In the genomic region with DNA sequence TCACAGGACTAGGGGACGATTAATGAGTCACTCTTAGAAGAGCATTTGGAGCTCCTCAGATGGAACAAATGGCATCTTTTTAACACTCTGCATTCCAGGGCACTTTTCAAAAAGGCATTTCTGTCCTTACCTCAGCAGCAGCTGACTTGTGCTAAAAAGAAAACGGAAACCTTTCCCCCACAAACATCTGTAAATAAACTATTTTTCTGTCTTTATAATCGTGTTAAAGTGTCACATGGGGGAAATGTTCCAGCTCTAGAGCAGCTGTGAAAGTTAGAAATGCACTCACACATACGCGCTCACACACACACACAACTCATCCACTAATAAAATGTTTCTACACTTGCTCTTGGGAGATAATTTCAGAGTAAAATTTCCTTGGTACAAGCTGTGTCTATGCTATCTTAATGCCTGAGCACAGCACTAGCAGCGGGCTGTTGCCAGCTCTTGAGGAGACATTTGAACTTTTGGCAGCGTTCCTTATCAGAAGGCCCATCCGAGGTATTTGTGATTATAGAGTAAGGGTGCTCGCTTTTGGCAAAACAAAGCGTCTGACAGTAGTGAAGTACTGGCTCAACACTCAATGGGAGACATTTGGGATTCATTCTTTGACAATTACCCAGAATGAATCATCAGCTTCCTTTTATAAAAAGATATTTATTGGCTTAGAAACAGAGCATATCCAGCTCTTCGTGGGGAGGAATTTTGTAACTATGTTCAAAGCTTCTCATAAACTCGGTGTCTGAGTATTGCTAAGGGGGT, we compare ENCODE assay signal across 10 cellular contexts.
A peak's percentile ranks its signal among the peaks of the same experiment; 100 is the strongest.
DNase-seq lines count a peak whose midpoint lies in the region; ATAC-seq and TF ChIP-seq lines count a peak whose summit lies in the region.
"Had no signal": no experiment of that assay in that cellular context is flagged by ENCODE, and none has a peak within 500 bp of the region (broad histone marks: within the 10 kb centered on the region; RNA-seq: fewer than 3 reads in every experiment).

No MANE protein-coding gene starts in this region.

- H3K27ac Mint-ChIP-seq in effector memory CD8-positive, alpha-beta T cell: peak overlapping the region in 1 of 2 donors; percentile 15
- H3K27ac Mint-ChIP-seq in activated T-helper 1 cell treated with anti-CD3 and anti-CD28 coated beads, Interleukin-12 subunit alpha, Interleukin-12 subunit beta, Interleukin-2, Interleukin-4 antibody, amounts not matched to agents 30 ng/mL and 10 ng/mL and 1 ng/mL, durations not matched to agents 14 hours and 24 hours and 36 hours: no peak overlapping the region
- no peak overlapping the region for H3K27ac Mint-ChIP-seq in activated T-helper 2 cell treated with anti-CD3 and anti-CD28 coated beads, Interferon-gamma antibody, Interleukin-2, Interleukin-4, amounts not matched to agents 10 μg/mL and 5 μg/mL and 100 μg/mL, durations not matched to agents 14 hours and 24 hours and 36 hours
- H3K27ac Mint-ChIP-seq: T-helper 1 cell treated with Interleukin-12 subunit alpha and Interleukin-12 subunit beta and Interleukin-4 antibody, amounts not matched to agents 30 μg/mL and 1 μg/mL, for 36 hours had no signal

- H3K27ac ChIP-seq in body of pancreas: no peak overlapping the region
- peak overlapping the region; percentile 62 for H3K27ac ChIP-seq in stomach smooth muscle (ENCODE audit: low read length)

- peaks cover 3 to 10% of the 10 kb centered on the region in 2 donors for H3K4me1 Mint-ChIP-seq in effector memory CD8-positive, alpha-beta T cell (ENCODE audit: low read depth in 2 of 2)
- H3K4me1 Mint-ChIP-seq in activated T-helper 1 cell treated with anti-CD3 and anti-CD28 coated beads, Interleukin-12 subunit alpha, Interleukin-12 subunit beta, Interleukin-2, Interleukin-4 antibody, amounts not matched to agents 30 ng/mL and 10 ng/mL and 1 ng/mL, durations not matched to agents 14 hours and 24 hours and 36 hours (ENCODE audit: low read depth): peaks cover 12% of the 10 kb centered on the region
- H3K4me1 Mint-ChIP-seq in activated T-helper 2 cell treated with anti-CD3 and anti-CD28 coated beads, Interferon-gamma antibody, Interleukin-2, Interleukin-4, amounts not matched to agents 10 μg/mL and 5 μg/mL and 100 μg/mL, durations not matched to agents 14 hours and 24 hours and 36 hours (ENCODE audit: low read depth): peaks cover 2% of the 10 kb centered on the region

- 53 to 56% methylated on average over 12 of the region's 12 CpGs for WGBS in body of pancreas, 2 donors

- no peak for TF ChIP-seq POLR2A in body of pancreas (IDR thresholded peaks at IDR 0.05)

- DNase-seq in HFF-Myc (ENCODE audit: extremely low read depth, low read depth) (peak; percentile 57), body of pancreas (no peak), kidney tubule cell (ENCODE audit: low spot score) (peak; percentile 15)
- no peak for DNase-seq in effector memory CD8-positive, alpha-beta T cell
- DNase-seq in activated T-helper 1 cell treated with anti-CD3 and anti-CD28 coated beads, Interleukin-12 subunit alpha, Interleukin-12 subunit beta, Interleukin-2, Interleukin-4 antibody, amounts not matched to agents 30 ng/mL and 10 ng/mL and 1 ng/mL, durations not matched to agents 14 hours and 24 hours and 36 hours (ENCODE audit: low spot score): no peak
- no peak for DNase-seq in activated T-helper 2 cell treated with anti-CD3 and anti-CD28 coated beads, Interferon-gamma antibody, Interleukin-2, Interleukin-4, amounts not matched to agents 10 μg/mL and 5 μg/mL and 100 μg/mL, durations not matched to agents 14 hours and 24 hours and 36 hours (ENCODE audit: low spot score)
- DNase-seq: NCI-H146 had no signal

- peaks cover 12% of the 10 kb centered on the region for H3K36me3 Mint-ChIP-seq in effector memory CD8-positive, alpha-beta T cell (ENCODE audit: insufficient read depth)
- H3K36me3 Mint-ChIP-seq in activated T-helper 1 cell treated with anti-CD3 and anti-CD28 coated beads, Interleukin-12 subunit alpha, Interleukin-12 subunit beta, Interleukin-2, Interleukin-4 antibody, amounts not matched to agents 30 ng/mL and 10 ng/mL and 1 ng/mL, durations not matched to agents 14 hours and 24 hours and 36 hours (ENCODE audit: low read depth): peaks cover 41% of the 10 kb centered on the region
- peaks cover 44% of the 10 kb centered on the region for H3K36me3 Mint-ChIP-seq in activated T-helper 2 cell treated with anti-CD3 and anti-CD28 coated beads, Interferon-gamma antibody, Interleukin-2, Interleukin-4, amounts not matched to agents 10 μg/mL and 5 μg/mL and 100 μg/mL, durations not matched to agents 14 hours and 24 hours and 36 hours (ENCODE audit: low read depth)

- no peak overlapping the region for H3K4me3 Mint-ChIP-seq in effector memory CD8-positive, alpha-beta T cell
- no peak overlapping the region for H3K4me3 Mint-ChIP-seq in activated T-helper 1 cell treated with anti-CD3 and anti-CD28 coated beads, Interleukin-12 subunit alpha, Interleukin-12 subunit beta, Interleukin-2, Interleukin-4 antibody, amounts not matched to agents 30 ng/mL and 10 ng/mL and 1 ng/mL, durations not matched to agents 14 hours and 24 hours and 36 hours
- H3K4me3 Mint-ChIP-seq in activated T-helper 2 cell treated with anti-CD3 and anti-CD28 coated beads, Interferon-gamma antibody, Interleukin-2, Interleukin-4, amounts not matched to agents 10 μg/mL and 5 μg/mL and 100 μg/mL, durations not matched to agents 14 hours and 24 hours and 36 hours (ENCODE audit: low read depth): no peak overlapping the region
- H3K4me3 Mint-ChIP-seq: T-helper 1 cell treated with Interleukin-12 subunit alpha and Interleukin-12 subunit beta and Interleukin-4 antibody, amounts not matched to agents 30 μg/mL and 1 μg/mL, for 36 hours had no signal

- H3K9me3 ChIP-seq in body of pancreas: no peaks in the 10 kb centered on the region
- H3K9me3 ChIP-seq in stomach smooth muscle (ENCODE audit: control insufficient read depth in 2 of 2, low read length in 2 of 2): no peaks in the 10 kb centered on the region

- intact Hi-C loops in body of pancreas (cut with DNase I): no loop called here
- intact Hi-C loops in activated T-helper 1 cell treated with anti-CD3 and anti-CD28 coated beads, Interleukin-12 subunit alpha, Interleukin-12 subunit beta, Interleukin-2, Interleukin-4 antibody, amounts not matched to agents 30 ng/mL and 10 ng/mL and 1 ng/mL, durations not matched to agents 14 hours and 24 hours and 36 hours (cut with micrococcal nuclease): no loop called here
- intact Hi-C loops in activated T-helper 2 cell treated with anti-CD3 and anti-CD28 coated beads, Interferon-gamma antibody, Interleukin-2, Interleukin-4, amounts not matched to agents 10 μg/mL and 5 μg/mL and 100 μg/mL, durations not matched to agents 14 hours and 24 hours and 36 hours (cut with micrococcal nuclease): no loop called here

- ATAC-seq in body of pancreas (peak; percentile 35), GM21723 (IDR thresholded peaks at IDR 0.05; ENCODE audit: unreplicated experiment) (no peak)
- ATAC-seq in effector memory CD8-positive, alpha-beta T cell (replicated peaks): no peak

- H3K27me3 ChIP-seq in body of pancreas (no peaks in the 10 kb centered on the region), stomach smooth muscle (ENCODE audit: control insufficient read depth in 1 of 2, insufficient read depth in 2 of 2, low read length in 2 of 2) (no peaks in the 10 kb centered on the region)

- H3K4me1 ChIP-seq in body of pancreas (no peaks in the 10 kb centered on the region), stomach smooth muscle (ENCODE audit: control insufficient read depth, insufficient read depth, low read length) (peaks cover 26% of the 10 kb centered on the region)

- TF ChIP-seq CTCF in HFF-Myc (IDR thresholded peaks at IDR 0.05; ENCODE audit: low read depth, low read length, missing control alignments): no peak
- no peak for TF ChIP-seq CTCF in body of pancreas (IDR thresholded peaks at IDR 0.05)

- no peak overlapping the region for H3K4me3 ChIP-seq in HFF-Myc (replicated peaks; ENCODE audit: low read depth, low read length)
- H3K4me3 ChIP-seq in body of pancreas: no peak overlapping the region
- peak overlapping the region in 1 of 2 donors; percentile 8 for H3K4me3 ChIP-seq in stomach smooth muscle (ENCODE audit: low read length in 2 of 2)

- H3K9ac ChIP-seq in stomach smooth muscle (ENCODE audit: low read length in 2 of 2): no peak overlapping the region

- H3K9me3 Mint-ChIP-seq in effector memory CD8-positive, alpha-beta T cell: no peaks in the 10 kb centered on the region
- no peaks in the 10 kb centered on the region for H3K9me3 Mint-ChIP-seq in activated T-helper 1 cell treated with anti-CD3 and anti-CD28 coated beads, Interleukin-12 subunit alpha, Interleukin-12 subunit beta, Interleukin-2, Interleukin-4 antibody, amounts not matched to agents 30 ng/mL and 10 ng/mL and 1 ng/mL, durations not matched to agents 14 hours and 24 hours and 36 hours
- H3K9me3 Mint-ChIP-seq in activated T-helper 2 cell treated with anti-CD3 and anti-CD28 coated beads, Interferon-gamma antibody, Interleukin-2, Interleukin-4, amounts not matched to agents 10 μg/mL and 5 μg/mL and 100 μg/mL, durations not matched to agents 14 hours and 24 hours and 36 hours: no peaks in the 10 kb centered on the region
- H3K9me3 Mint-ChIP-seq: T-helper 1 cell treated with Interleukin-12 subunit alpha and Interleukin-12 subunit beta and Interleukin-4 antibody, amounts not matched to agents 30 μg/mL and 1 μg/mL, for 36 hours had no signal

- no peaks in the 10 kb centered on the region for H3K27me3 Mint-ChIP-seq in effector memory CD8-positive, alpha-beta T cell
- no peaks in the 10 kb centered on the region for H3K27me3 Mint-ChIP-seq in activated T-helper 1 cell treated with anti-CD3 and anti-CD28 coated beads, Interleukin-12 subunit alpha, Interleukin-12 subunit beta, Interleukin-2, Interleukin-4 antibody, amounts not matched to agents 30 ng/mL and 10 ng/mL and 1 ng/mL, durations not matched to agents 14 hours and 24 hours and 36 hours (ENCODE audit: insufficient read depth)
- H3K27me3 Mint-ChIP-seq in activated T-helper 2 cell treated with anti-CD3 and anti-CD28 coated beads, Interferon-gamma antibody, Interleukin-2, Interleukin-4, amounts not matched to agents 10 μg/mL and 5 μg/mL and 100 μg/mL, durations not matched to agents 14 hours and 24 hours and 36 hours (ENCODE audit: low read depth): no peaks in the 10 kb centered on the region

- H3K36me3 ChIP-seq in body of pancreas (replicated peaks in 1 of 2; ENCODE audit: insufficient read depth in 1 of 2, low read depth in 2 of 2) (no peaks in the 10 kb centered on the region), stomach smooth muscle (ENCODE audit: control insufficient read depth in 2 of 2, insufficient read depth in 2 of 2, low read length in 2 of 2) (peaks cover 0 to 2% of the 10 kb centered on the region in 2 donors)

Comparison
In these comparisons a context has a peak if more than half of its experiments do, and no peak if none do; other contexts are left out.
1. DNase-seq: peak in HFF-Myc (single experiment) and kidney tubule cell (single experiment); none in body of pancreas (0 of 4), effector memory CD8-positive, alpha-beta T cell (0 of 3), activated T-helper 1 cell treated with anti-CD3 and anti-CD28 coated beads, Interleukin-12 subunit alpha, Interleukin-12 subunit beta, Interleukin-2, Interleukin-4 antibody, amounts not matched to agents 30 ng/mL and 10 ng/mL and 1 ng/mL, durations not matched to agents 14 hours and 24 hours and 36 hours (single experiment) and activated T-helper 2 cell treated with anti-CD3 and anti-CD28 coated beads, Interferon-gamma antibody, Interleukin-2, Interleukin-4, amounts not matched to agents 10 μg/mL and 5 μg/mL and 100 μg/mL, durations not matched to agents 14 hours and 24 hours and 36 hours (single experiment).